1 cellular context compared by ENCODE assay signal in genomic region chr4:176400816-176401461, GRCh38.
TF ChIP-seq lines count a peak whose summit lies in the region.

No MANE protein-coding gene starts in this region.

TF ChIP-seq in IMR-90, 13 proteins besides CTCF, POLR2A, EP300 and RAD21 (continued from another document):
- TF ChIP-seq FOS (IDR thresholded peaks at IDR 0.05; ENCODE audit: low read depth, low read length) (peak; percentile 40), CHD1 (IDR thresholded peaks at IDR 0.05; ENCODE audit: low read depth, low read length) (no peak)
